In genomic region chr17:29005936-29006438, GRCh38 we compare ENCODE assay signal across 8 cellular contexts. TPM values are rescaled to one million over a fixed set of nuclear protein-coding genes. Genes with fewer than 3 reads are reported as not detected.
DNase-seq lines count a peak whose midpoint lies in the region; ATAC-seq and TF ChIP-seq lines count a peak whose summit lies in the region.

Gene SEZ6 (minus strand): TSS chr17:29006033. CDS start chr17:29005869, 164 bp downstream.

- peak; percentile 97 for ATAC-seq in DND-41 (ENCODE audit: insufficient read depth, low read depth)
- ATAC-seq in WTC11: peak; percentile 63
- ATAC-seq in GM21390 (IDR thresholded peaks at IDR 0.05; ENCODE audit: unreplicated experiment): no peak
- ATAC-seq in HG02642 (IDR thresholded peaks at IDR 0.05; ENCODE audit: poor library complexity, unreplicated experiment): no peak

- H3K36me3 ChIP-seq in DND-41 (ENCODE audit: insufficient read depth, low read length) (no peaks in the 10 kb centered on the region), breast epithelium (no peaks in the 10 kb centered on the region)

- H3K27me3 Mint-ChIP-seq in WTC11 (ENCODE audit: low read depth): peaks cover 50% of the 10 kb centered on the region
- H3K27me3 Mint-ChIP-seq in immature natural killer cell (ENCODE audit: low read depth in 3 of 3): peaks cover 16 to 24% (median 22%) of the 10 kb centered on the region in 3 donors

- no peak within 1 kb of the TSS for H3K4me2 ChIP-seq in DND-41 (ENCODE audit: insufficient read depth, low read length)

- H3K9ac ChIP-seq in DND-41 (ENCODE audit: low read depth, low read length): no peak within 1 kb of the TSS

- H3K4me1 ChIP-seq in DND-41 (ENCODE audit: insufficient read depth, low read length) (no peaks in the 10 kb centered on the region), breast epithelium (no peaks in the 10 kb centered on the region)

- H3K4me1 Mint-ChIP-seq in WTC11 (peaks cover 75% of the 10 kb centered on the region), immature natural killer cell (no peaks in the 10 kb centered on the region)

- peak within 1 kb of the TSS; percentile 69 for H3K4me3 Mint-ChIP-seq in WTC11
- no peak within 1 kb of the TSS for H3K4me3 Mint-ChIP-seq in immature natural killer cell

- TF ChIP-seq POLR2A in breast epithelium (IDR thresholded peaks at IDR 0.05): no peak

- H3K27ac ChIP-seq in DND-41 (ENCODE audit: low read length): no peak within 1 kb of the TSS
- no peak within 1 kb of the TSS for H3K27ac ChIP-seq in breast epithelium

- peak; percentile 83 for DNase-seq in DND-41
- DNase-seq in NCI-H146 (lab: John Stamatoyannopoulos, UW): peak; percentile 80
- DNase-seq in WTC11 (ENCODE audit: low spot score): peak; percentile 91
- peak; percentile 20 to 72 for DNase-seq in breast epithelium (ENCODE audit: low spot score in 2 of 2)
- peak; percentile 51 to 57 (median 53) for DNase-seq in immature natural killer cell
- peak; percentile 84 for DNase-seq in stimulated activated CD4-positive, alpha-beta T cell treated with anti-CD3 and anti-CD28 coated beads, Interleukin-15, amount 100 ng/mL, for 24 hours

- POLR2A ChIA-PET in WTC11 (lab: Charles Lee): interaction anchor here (1.1 kb wide), 1 partner anchor 54 kb away, joined by 4 read pairs; the partner anchor contains the start of gene PHF12

- H3K27ac Mint-ChIP-seq in WTC11: no peak within 1 kb of the TSS
- H3K27ac Mint-ChIP-seq in immature natural killer cell: no peak within 1 kb of the TSS

- H3K4me3 ChIP-seq in DND-41 (ENCODE audit: low read depth in 1 of 2, low read length in 2 of 2) (no peak within 1 kb of the TSS), breast epithelium (peak within 1 kb of the TSS in 1 of 3 donors; percentile 52)

- no peak within 1 kb of the TSS for H2AFZ ChIP-seq in DND-41 (ENCODE audit: low read depth, low read length)

- intact Hi-C loops in breast epithelium (cut with DNase I; ENCODE audit: low total_unique reads): no loop called here

- no peaks in the 10 kb centered on the region for H3K79me2 ChIP-seq in DND-41 (ENCODE audit: insufficient read depth, low read length)

- H3K27me3 ChIP-seq in DND-41 (ENCODE audit: insufficient read depth, low read length, poor library complexity) (peaks cover 4% of the 10 kb centered on the region), breast epithelium (peaks cover 5 to 58% of the 10 kb centered on the region in 2 donors)

- H3K9me3 Mint-ChIP-seq in WTC11: no peaks in the 10 kb centered on the region
- H3K9me3 Mint-ChIP-seq in immature natural killer cell: no peaks in the 10 kb centered on the region

- H3K36me3 Mint-ChIP-seq in WTC11 (no peaks in the 10 kb centered on the region), immature natural killer cell (no peaks in the 10 kb centered on the region)

- H3K9me3 ChIP-seq in DND-41 (ENCODE audit: insufficient read depth, low read length, severe bottlenecking): no peaks in the 10 kb centered on the region
- no peaks in the 10 kb centered on the region for H3K9me3 ChIP-seq in breast epithelium

- CTCF ChIA-PET in WTC11 (lab: Charles Lee): interaction anchor here (0.6 to 17.6 kb wide), 9 partner anchors 11 to 782 kb away, joined by 3 to 228 read pairs (median 3); partner anchors contain the start of genes MYO18A and PIPOX

- no peak for TF ChIP-seq CTCF in DND-41 (IDR thresholded peaks at IDR 0.05; ENCODE audit: borderline replicate concordance, extremely low read depth, low read length, poor library complexity, severe bottlenecking)
- TF ChIP-seq CTCF in WTC11 (IDR thresholded peaks at IDR 0.05): no peak
- no peak for TF ChIP-seq CTCF in breast epithelium (IDR thresholded peaks at IDR 0.05)

- peaks cover 22% of the 10 kb centered on the region for H4K20me1 ChIP-seq in DND-41 (ENCODE audit: insufficient read depth, low read length)

TF ChIP-seq in WTC11, 78 proteins besides CTCF, POLR2A, EP300 and RAD21 (continues in another document):
- TF ChIP-seq TEAD4 (CRISPR knock-in tag; IDR thresholded peaks at IDR 0.05) (peak; percentile 80; the same call in 1 of the 2 replicates), SP1 (CRISPR knock-in tag; conservative IDR thresholded peaks at IDR 0.05) (peak; percentile 84), ATF1 (CRISPR knock-in tag; IDR thresholded peaks at IDR 0.05) (no peak), NR2C2 (CRISPR knock-in tag; IDR thresholded peaks at IDR 0.05) (no peak), FOXJ3 (CRISPR knock-in tag; IDR thresholded peaks at IDR 0.05; ENCODE audit: borderline replicate concordance) (no peak), NFATC4 (CRISPR knock-in tag; IDR thresholded peaks at IDR 0.05) (no peak), USF1 (CRISPR knock-in tag; IDR thresholded peaks at IDR 0.05) (peak; percentile 67; the same call in 1 of the 2 replicates), HMGA2 (CRISPR knock-in tag; IDR thresholded peaks at IDR 0.05) (no peak), SOX15 (CRISPR knock-in tag; IDR thresholded peaks at IDR 0.05) (no peak), ZNF512 (CRISPR knock-in tag; IDR thresholded peaks at IDR 0.05; ENCODE audit: borderline replicate concordance) (0 out of 2 replicates have a peak, but pooled peaks have one; percentile 22), NR1H2 (CRISPR knock-in tag; IDR thresholded peaks at IDR 0.05) (no peak), E2F1 (CRISPR knock-in tag; IDR thresholded peaks at IDR 0.05) (no peak), ZNF423 (CRISPR knock-in tag; IDR thresholded peaks at IDR 0.05) (no peak), ZNF263 (CRISPR knock-in tag; IDR thresholded peaks at IDR 0.05; ENCODE audit: low read depth) (no peak), ZBTB43 (CRISPR knock-in tag; IDR thresholded peaks at IDR 0.05) (peak; percentile 89; the same call in 1 of the 2 replicates), CREM (CRISPR knock-in tag; IDR thresholded peaks at IDR 0.05) (peak; percentile 77; the same call in 1 of the 2 replicates), EMX1 (CRISPR knock-in tag; IDR thresholded peaks at IDR 0.05) (no peak), ELF4 (CRISPR knock-in tag; IDR thresholded peaks at IDR 0.05; ENCODE audit: low read depth) (0 out of 2 replicates have a peak, but pooled peaks have one; percentile 65), TEAD1 (CRISPR knock-in tag; IDR thresholded peaks at IDR 0.05) (peak; percentile 49; the same call in 1 of the 2 replicates), PREB (CRISPR knock-in tag; IDR thresholded peaks at IDR 0.05; ENCODE audit: borderline replicate concordance) (0 out of 2 replicates have a peak, but pooled peaks have one; percentile 62), ZNF416 (CRISPR knock-in tag; IDR thresholded peaks at IDR 0.05) (0 out of 2 replicates have a peak, but pooled peaks have one; percentile 43), MXD4 (CRISPR knock-in tag; IDR thresholded peaks at IDR 0.05; ENCODE audit: borderline replicate concordance) (no peak), ZNF138 (CRISPR knock-in tag; conservative IDR thresholded peaks at IDR 0.05) (0 out of 2 replicates have a peak, but pooled peaks have one; percentile 76), ZNF121 (CRISPR knock-in tag; IDR thresholded peaks at IDR 0.05) (no peak)

RNA-seq across cellular contexts. Expression of gene SEZ6, which starts in this region (rescaled TPM):
- 1.4 to 3.0 TPM (median 1.6 TPM) in 3 replicates for total RNA-seq in WTC11 (2021)
- total RNA-seq in breast epithelium: not detected
- 1 to 10 TPM in 1 of 3 donors, under 1 TPM in 2; 0.71 to 3.8 (median 0.86) TPM for polyA plus RNA-seq in immature natural killer cell

Comparison
In these comparisons a context has a peak if more than half of its experiments do, and no peak if none do; other contexts are left out.
1. Peak in DNase-seq in breast epithelium; RNA of the gene not detected or under 1 TPM.
2. ATAC-seq: peak in DND-41 (single experiment) and WTC11 (single experiment); none in GM21390 (single experiment) and HG02642 (single experiment).
3. Peak in every context shown above with its lines, with median percentiles within 50 percentile points of each other: DNase-seq.